ENCODE assay signal across 14 cellular contexts in genomic region chr3:102091358-102091757, GRCh38.
DNase-seq lines count a peak whose midpoint lies in the region; ATAC-seq and TF ChIP-seq lines count a peak whose summit lies in the region.
"Had no signal": no experiment of that assay in that cellular context is flagged by ENCODE, and none has a peak within 500 bp of the region (broad histone marks: within the 10 kb centered on the region; RNA-seq: fewer than 3 reads in every experiment).

No MANE protein-coding gene starts in this region.

- H3K4me2 ChIP-seq in IMR-90 (ENCODE audit: low read depth, low read length) (no peak overlapping the region), skeletal muscle satellite cell (ENCODE audit: low read length) (no peak overlapping the region)
- H3K4me2 ChIP-seq: BLaER1, GM23338 had no signal

- peak overlapping the region; percentile 43; the same call in 2 of the 3 replicates for H2BK15ac ChIP-seq in IMR-90 (ENCODE audit: low read depth, low read length)

- no peak overlapping the region for H2AK9ac ChIP-seq in IMR-90 (replicated peaks; ENCODE audit: low read depth, low read length, poor library complexity)

- H2BK120ac ChIP-seq in IMR-90 (ENCODE audit: low read depth, low read length), result peak overlapping the region; percentile 97

- peak overlapping the region; percentile 22 for H3K27ac Mint-ChIP-seq in activated naive CD4-positive, alpha-beta T cell treated with anti-CD3 and anti-CD28 coated beads for 36 hours
- H3K27ac Mint-ChIP-seq in activated naive CD4-positive, alpha-beta T cell treated with anti-CD3 and anti-CD28 coated beads, Interleukin-2, amount 50 U/mL, for 72 hours, result peak overlapping the region in 1 of 2 donors; percentile 66
- H3K27ac Mint-ChIP-seq in activated naive CD8-positive, alpha-beta T cell treated with anti-CD3 and anti-CD28 coated beads for 36 hours, result peak overlapping the region; percentile 51
- H3K27ac Mint-ChIP-seq: CD8-positive, alpha-beta memory T cell; GM23338 had no signal

- H4K91ac ChIP-seq in IMR-90 (ENCODE audit: insufficient read depth, low read depth, low read length), result peak overlapping the region; percentile 69; the same call in 1 of the 2 replicates

- H3K56ac ChIP-seq in IMR-90 (ENCODE audit: extremely low read depth, insufficient read depth, low read length), result no peak overlapping the region

- H3K18ac ChIP-seq in IMR-90 (ENCODE audit: low read depth, low read length), result peak overlapping the region; percentile 99; the same call in 1 of the 2 replicates

- H3K4ac ChIP-seq in IMR-90 (ENCODE audit: low read depth, low read length), result peak overlapping the region; percentile 90; the same call in 1 of the 2 replicates

- no peak for TF ChIP-seq CTCF in IMR-90 (conservative IDR thresholded peaks at IDR 0.05; ENCODE audit: low read depth, low read length)
- no peak for TF ChIP-seq CTCF in prostate gland (IDR thresholded peaks at IDR 0.05)

- POLR2A ChIA-PET in IMR-90 (lab: Charles Lee; ENCODE audit: unreplicated experiment), result no interaction called here

- H3K14ac ChIP-seq in IMR-90 (replicated peaks; ENCODE audit: low read depth, low read length), result peak overlapping the region; percentile 89; the same call in 1 of the 2 replicates

- CTCF ChIA-PET in activated naive CD4-positive, alpha-beta T cell treated with anti-CD3 and anti-CD28 coated beads for 36 hours (lab: Charles Lee), result no interaction called here
- CTCF ChIA-PET in IMR-90 (lab: Yijun Ruan, JAX), result no interaction called here

- peak overlapping the region; percentile 52 to 94; a peak in 2 of 4 replicates for H4K8ac ChIP-seq in IMR-90 (ENCODE audit: low read depth in 2 of 2, low read length in 2 of 2)

- no peak overlapping the region for H2AK5ac ChIP-seq in IMR-90 (ENCODE audit: low read depth, low read length)

- no peaks in the 10 kb centered on the region for H3K27me3 Mint-ChIP-seq in activated naive CD4-positive, alpha-beta T cell treated with anti-CD3 and anti-CD28 coated beads for 36 hours (ENCODE audit: low read depth)
- H3K27me3 Mint-ChIP-seq in activated naive CD8-positive, alpha-beta T cell treated with anti-CD3 and anti-CD28 coated beads for 36 hours, result no peaks in the 10 kb centered on the region
- H3K27me3 Mint-ChIP-seq: CD8-positive, alpha-beta memory T cell had no signal

- H3K4me3 Mint-ChIP-seq in activated naive CD4-positive, alpha-beta T cell treated with anti-CD3 and anti-CD28 coated beads for 36 hours, result no peak overlapping the region
- no peak overlapping the region for H3K4me3 Mint-ChIP-seq in activated naive CD8-positive, alpha-beta T cell treated with anti-CD3 and anti-CD28 coated beads for 36 hours
- H3K4me3 Mint-ChIP-seq: CD8-positive, alpha-beta memory T cell; GM23338 had no signal

- no peaks in the 10 kb centered on the region for H3K36me3 Mint-ChIP-seq in activated naive CD4-positive, alpha-beta T cell treated with anti-CD3 and anti-CD28 coated beads for 36 hours (ENCODE audit: low read depth)
- H3K36me3 Mint-ChIP-seq in activated naive CD4-positive, alpha-beta T cell treated with anti-CD3 and anti-CD28 coated beads, Interleukin-2, amount 50 U/mL, for 72 hours, result no peaks in the 10 kb centered on the region
- H3K36me3 Mint-ChIP-seq in activated naive CD8-positive, alpha-beta T cell treated with anti-CD3 and anti-CD28 coated beads for 36 hours, result no peaks in the 10 kb centered on the region
- H3K36me3 Mint-ChIP-seq: CD8-positive, alpha-beta memory T cell had no signal

- H3K4me1 ChIP-seq in IMR-90 (ENCODE audit: control insufficient read depth, insufficient read depth, low read length), result peaks cover 15% of the 10 kb centered on the region; the same call in 1 of the 2 replicates
- peaks cover 43% of the 10 kb centered on the region for H3K4me1 ChIP-seq in skeletal muscle satellite cell (ENCODE audit: control insufficient read depth, insufficient read depth, low read length)
- peaks cover 6% of the 10 kb centered on the region for H3K4me1 ChIP-seq in prostate gland (replicated peaks)
- H3K4me1 ChIP-seq: BLaER1 had no signal

- no peak overlapping the region; the same call in 1 of the 2 replicates for H4K5ac ChIP-seq in IMR-90 (ENCODE audit: low read depth, low read length)

- H3K36me3 ChIP-seq in IMR-90 (ENCODE audit: control insufficient read depth, insufficient read depth, low read length), result no peaks in the 10 kb centered on the region
- H3K36me3 ChIP-seq in skeletal muscle satellite cell (ENCODE audit: insufficient read depth, low read length), result no peaks in the 10 kb centered on the region
- H3K36me3 ChIP-seq in prostate gland, result no peaks in the 10 kb centered on the region
- H3K36me3 ChIP-seq: BLaER1 had no signal

- H3K9me3 Mint-ChIP-seq in activated naive CD4-positive, alpha-beta T cell treated with anti-CD3 and anti-CD28 coated beads for 36 hours, result no peaks in the 10 kb centered on the region
- no peaks in the 10 kb centered on the region for H3K9me3 Mint-ChIP-seq in activated naive CD4-positive, alpha-beta T cell treated with anti-CD3 and anti-CD28 coated beads, Interleukin-2, amount 50 U/mL, for 72 hours
- no peaks in the 10 kb centered on the region for H3K9me3 Mint-ChIP-seq in activated naive CD8-positive, alpha-beta T cell treated with anti-CD3 and anti-CD28 coated beads for 36 hours
- H3K9me3 Mint-ChIP-seq: CD8-positive, alpha-beta memory T cell; GM23338 had no signal

- no peak overlapping the region for H3K9ac ChIP-seq in IMR-90 (ENCODE audit: low read depth, low read length)
- peak overlapping the region; percentile 81 for H3K9ac ChIP-seq in skeletal muscle satellite cell (ENCODE audit: low read depth, low read length)
- H3K9ac ChIP-seq: BLaER1 had no signal

- no CpG with 5 or more reads among the region's 2 CpGs for WGBS in IMR-90 (ENCODE audit: extremely low coverage in 2 of 2, insufficient read length in 1 of 2), 2 experiments
- WGBS in prostate gland, result 90% methylated on average over 2 of the region's 2 CpGs

- no peak for TF ChIP-seq RAD21 in IMR-90 (IDR thresholded peaks at IDR 0.05; ENCODE audit: low read length)

- H3K4me3 ChIP-seq in IMR-90 (ENCODE audit: insufficient read depth, low read depth, low read length) (no peak overlapping the region), skeletal muscle satellite cell (ENCODE audit: low read length) (no peak overlapping the region), prostate gland (no peak overlapping the region)
- H3K4me3 ChIP-seq: BLaER1, GM23338 had no signal

- H2BK5ac ChIP-seq in IMR-90 (ENCODE audit: low read depth, low read length, poor library complexity, severe bottlenecking), result peak overlapping the region; percentile 100

- no TSS peak for BruUV-seq in IMR-90 (replicated peaks; lab: Mats Ljungman, UMichigan)

- no peak overlapping the region for H3K23ac ChIP-seq in IMR-90 (ENCODE audit: low read depth, low read length)

- H3K27ac ChIP-seq in IMR-90 (ENCODE audit: insufficient read depth, low read length), result no peak overlapping the region; the same call in 1 of the 2 replicates
- no peak overlapping the region for H3K27ac ChIP-seq in prostate gland
- H3K27ac ChIP-seq: BLaER1 had no signal

- no peaks in the 10 kb centered on the region; the same call in 1 of the 2 replicates for H4K20me1 ChIP-seq in IMR-90 (ENCODE audit: insufficient read depth, low read length)
- H4K20me1 ChIP-seq: BLaER1 had no signal

- intact Hi-C loops in activated naive CD4-positive, alpha-beta T cell treated with anti-CD3 and anti-CD28 coated beads for 36 hours (cut with micrococcal nuclease), result no loop called here
- intact Hi-C loops in IMR-90 (cut with micrococcal nuclease), result no loop called here
- intact Hi-C loops in prostate gland (cut with DNase I), result no loop called here

- no peak for DNase-seq in activated naive CD4-positive, alpha-beta T cell treated with anti-CD3 and anti-CD28 coated beads for 36 hours
- DNase-seq in activated naive CD4-positive, alpha-beta T cell treated with anti-CD3 and anti-CD28 coated beads, Interleukin-2, amount 50 U/mL, for 72 hours (ENCODE audit: low spot score in 2 of 2), result no peak
- no peak for DNase-seq in IMR-90
- DNase-seq in activated naive CD8-positive, alpha-beta T cell treated with anti-CD3 and anti-CD28 coated beads for 36 hours, result no peak
- DNase-seq in prostate gland (ENCODE audit: low spot score), result no peak
- DNase-seq in NCI-H748 treated with DMSO at 0.1 percent for 48 hours (lab: John Stamatoyannopoulos, UW), result no peak
- DNase-seq: CD8-positive, alpha-beta memory T cell; DND-41; GDM1; NCI-H2029; NCI-H510A treated with DMSO at 0.1 percent for 48 hours had no signal

- H2BK20ac ChIP-seq in IMR-90 (ENCODE audit: low read depth, low read length), result peak overlapping the region; percentile 98

- H3K27me3 ChIP-seq in IMR-90 (ENCODE audit: control insufficient read depth, insufficient read depth, low read length) (no peaks in the 10 kb centered on the region), skeletal muscle satellite cell (ENCODE audit: control insufficient read depth, insufficient read depth, low read length) (no peaks in the 10 kb centered on the region), prostate gland (replicated peaks; ENCODE audit: insufficient read depth) (no peaks in the 10 kb centered on the region)
- H3K27me3 ChIP-seq: BLaER1 had no signal

- TF ChIP-seq POLR2A in IMR-90 (IDR thresholded peaks at IDR 0.05; ENCODE audit: low read depth, low read length) (no peak), prostate gland (IDR thresholded peaks at IDR 0.05) (no peak)

- in situ Hi-C loops in IMR-90 (cut with MboI; ENCODE audit: low sequenced_read_pairs), result no loop called here

- H3K79me1 ChIP-seq in IMR-90 (ENCODE audit: low read depth in 1 of 2, low read length in 2 of 2), result peaks cover 0 to 7% of the 10 kb centered on the region in 2 experiments; a peak in 1 of 4 replicates

- dilution Hi-C loops in IMR-90 (cut with HindIII; ENCODE audit: low sequenced_read_pairs, unreplicated experiment), result no loop called here

- peaks cover 35% of the 10 kb centered on the region for H3K4me1 Mint-ChIP-seq in activated naive CD4-positive, alpha-beta T cell treated with anti-CD3 and anti-CD28 coated beads for 36 hours (ENCODE audit: low read depth)
- H3K4me1 Mint-ChIP-seq in activated naive CD8-positive, alpha-beta T cell treated with anti-CD3 and anti-CD28 coated beads for 36 hours, result peaks cover 44% of the 10 kb centered on the region

- peaks cover 5% of the 10 kb centered on the region; the same call in 1 of the 2 replicates for H3K9me1 ChIP-seq in IMR-90 (ENCODE audit: insufficient read depth, low read length)

- H3K9me3 ChIP-seq in IMR-90 (ENCODE audit: control insufficient read depth, insufficient read depth, low read length) (no peaks in the 10 kb centered on the region), skeletal muscle satellite cell (replicated peaks; ENCODE audit: low read length) (no peaks in the 10 kb centered on the region), prostate gland (no peaks in the 10 kb centered on the region)
- H3K9me3 ChIP-seq: BLaER1 had no signal

- ATAC-seq in activated naive CD4-positive, alpha-beta T cell treated with anti-CD3 and anti-CD28 coated beads, Interleukin-2, amount 50 U/mL, for 72 hours, result no peak
- ATAC-seq in IMR-90 (ENCODE audit: low read depth), result no peak
- ATAC-seq: GM23338 had no signal

- H2AFZ ChIP-seq in IMR-90 (replicated peaks; ENCODE audit: low read length, poor library complexity), result no peak overlapping the region

TF ChIP-seq in IMR-90, 13 proteins besides CTCF, POLR2A, EP300 and RAD21 (continues in another document):
- TF ChIP-seq CEBPB (IDR thresholded peaks at IDR 0.05; ENCODE audit: low read depth, low read length), result no peak
- TF ChIP-seq RFX5 (IDR thresholded peaks at IDR 0.05; ENCODE audit: low read depth, low read length), result no peak
- no peak for TF ChIP-seq MAFK (IDR thresholded peaks at IDR 0.05; ENCODE audit: low read depth, low read length)
